22 cellular contexts compared by ENCODE assay signal in the genomic region with DNA sequence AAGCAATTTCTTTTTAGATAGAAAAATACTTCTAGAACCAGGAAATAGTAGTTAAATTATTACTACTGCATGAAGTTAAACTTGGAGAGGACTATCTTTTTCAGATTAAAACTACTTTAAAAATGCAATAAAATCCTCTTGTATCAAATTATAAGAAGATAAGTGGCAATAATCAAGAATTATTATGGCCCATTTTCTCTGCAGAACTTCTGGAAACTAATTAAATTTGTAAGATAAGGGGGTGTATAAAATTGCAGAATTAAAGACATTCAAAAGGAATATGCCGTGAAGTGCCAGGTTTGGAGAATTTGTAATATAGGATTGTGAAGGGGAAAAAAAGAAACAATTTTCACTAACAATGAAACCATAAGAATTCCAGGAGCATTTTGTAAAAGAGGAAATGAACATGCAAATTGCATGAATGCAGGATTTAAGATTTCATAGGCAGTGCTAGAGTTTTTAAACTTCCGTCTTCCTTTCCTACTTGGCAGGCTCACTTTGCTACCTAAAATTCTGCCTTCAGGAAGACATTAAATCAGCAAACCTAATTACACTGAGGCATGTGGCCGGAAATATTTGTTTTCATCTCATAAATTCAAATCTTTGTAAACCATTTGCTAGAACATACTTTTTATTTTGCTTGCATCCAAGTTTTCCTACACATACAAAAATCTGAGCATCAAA.
"Had no signal": no experiment of that assay in that cellular context is flagged by ENCODE, and none has a peak within 500 bp of the region (broad histone marks: within the 10 kb centered on the region; RNA-seq: fewer than 3 reads in every experiment).

No MANE protein-coding gene starts in this region.

- H3K27ac Mint-ChIP-seq: activated CD8-positive, alpha-beta T cell treated with anti-CD3 and anti-CD28 coated beads, Interleukin-2, amount 10 ng/mL, durations not matched to agents 7 days and 5 days; activated naive CD8-positive, alpha-beta T cell treated with anti-CD3 and anti-CD28 coated beads, Interleukin-2, amount 10 ng/mL, durations not matched to agents 7 days and 5 days; T-helper 1 cell treated with Interleukin-12 subunit alpha and Interleukin-12 subunit beta and Interleukin-4 antibody, amounts not matched to agents 30 μg/mL and 1 μg/mL, for 36 hours; WTC11 had no signal

- H3K4me3 ChIP-seq: body of pancreas had no signal

- H3K36me3 Mint-ChIP-seq: activated naive CD8-positive, alpha-beta T cell treated with anti-CD3 and anti-CD28 coated beads, Interleukin-2, amount 10 ng/mL, durations not matched to agents 7 days and 5 days had no signal

- H3K27ac ChIP-seq: body of pancreas had no signal

- DNase-seq: activated CD4-positive, alpha-beta T cell treated with anti-CD3 and anti-CD28 coated beads for 48 hours; activated CD4-positive, alpha-beta T cell treated with anti-CD3 and anti-CD28 coated beads, Interleukin-2, amount 50 U/mL, for 4 hours; activated CD4-positive, CD25-positive, alpha-beta regulatory T cell treated with anti-CD3 and anti-CD28 coated beads, Interleukin-2, amount 50 U/mL, for 72 hours; activated CD8-positive, alpha-beta memory T cell treated with anti-CD3 and anti-CD28 coated beads, Interleukin-2, amount 50 U/mL, for 48 hours; activated CD8-positive, alpha-beta T cell treated with anti-CD3 and anti-CD28 coated beads, Interleukin-2, amount 10 ng/mL, durations not matched to agents 7 days and 5 days; activated naive CD4-positive, alpha-beta T cell treated with anti-CD3 and anti-CD28 coated beads, Interleukin-2, amount 50 U/mL, for 16 hours; activated naive CD8-positive, alpha-beta T cell treated with anti-CD3 and anti-CD28 coated beads, Interleukin-2, amount 10 ng/mL, durations not matched to agents 7 days and 5 days; activated T-cell treated with anti-CD3 and anti-CD28 coated beads, Interleukin-2, amount 50 U/mL, for 1 hour; aorta; body of pancreas; KG1; NCI-H1092; NCI-H1417; NCI-H1694; NCI-H2029 treated with DMSO at 0.1 percent for 48 hours; NCI-H345; NCI-H510A; NCI-H526 treated with DMSO at 0.1 percent for 48 hours; NCI-H82; SIG-M5 had no signal

- H3K4me1 Mint-ChIP-seq: activated naive CD8-positive, alpha-beta T cell treated with anti-CD3 and anti-CD28 coated beads, Interleukin-2, amount 10 ng/mL, durations not matched to agents 7 days and 5 days had no signal

- H3K9me3 ChIP-seq: body of pancreas had no signal

- H3K4me1 ChIP-seq: body of pancreas had no signal

- H3K27me3 ChIP-seq: body of pancreas had no signal

- H3K4me3 Mint-ChIP-seq: activated CD8-positive, alpha-beta T cell treated with anti-CD3 and anti-CD28 coated beads, Interleukin-2, amount 10 ng/mL, durations not matched to agents 7 days and 5 days; activated naive CD8-positive, alpha-beta T cell treated with anti-CD3 and anti-CD28 coated beads, Interleukin-2, amount 10 ng/mL, durations not matched to agents 7 days and 5 days; T-helper 1 cell treated with Interleukin-12 subunit alpha and Interleukin-12 subunit beta and Interleukin-4 antibody, amounts not matched to agents 30 μg/mL and 1 μg/mL, for 36 hours; WTC11 had no signal

- H3K27me3 Mint-ChIP-seq: activated naive CD8-positive, alpha-beta T cell treated with anti-CD3 and anti-CD28 coated beads, Interleukin-2, amount 10 ng/mL, durations not matched to agents 7 days and 5 days had no signal
